Comparison of ENCODE assay signal across 20 cellular contexts in genomic region chr1:70364439-70364838, GRCh38.
"Had no signal": no experiment of that assay in that cellular context is flagged by ENCODE, and none has a peak within 500 bp of the region (broad histone marks: within the 10 kb centered on the region; RNA-seq: fewer than 3 reads in every experiment).

No MANE protein-coding gene starts in this region.

- H3K4me1 ChIP-seq: heart left ventricle, psoas muscle, right lobe of liver, tibial artery, upper lobe of right lung, vagina had no signal

- H3K9me3 ChIP-seq: heart left ventricle, psoas muscle, right lobe of liver, tibial artery, upper lobe of right lung, vagina had no signal

- H3K27me3 ChIP-seq: dorsolateral prefrontal cortex, heart left ventricle, right lobe of liver, tibial artery, upper lobe of right lung, vagina had no signal

- H3K9me3 Mint-ChIP-seq: naive B cell; nephron; stimulated activated memory B cell treated with anti-CD40 and anti-IgM and Interleukin-4, amounts not matched to agents 10 μg/mL and 1 μg/mL and 100 μg/mL, for 72 hours; stimulated activated naive CD8-positive, alpha-beta T cell treated with anti-CD3 and anti-CD28 coated beads, Interleukin-15, Interleukin-2, amounts not matched to agents 100 ng/mL and 50 ng/mL, for 24 hours had no signal

- H3K4me1 Mint-ChIP-seq: naive B cell; stimulated activated memory B cell treated with anti-CD40 and anti-IgM and Interleukin-4, amounts not matched to agents 10 μg/mL and 1 μg/mL and 100 μg/mL, for 72 hours had no signal

- H3K27ac ChIP-seq: dorsolateral prefrontal cortex, heart left ventricle, psoas muscle, right lobe of liver, tibial artery, upper lobe of right lung, vagina had no signal

- H3K36me3 ChIP-seq: right lobe of liver, upper lobe of right lung, vagina had no signal

- DNase-seq: dorsolateral prefrontal cortex; effector CD8-positive, alpha-beta T cell; heart left ventricle; hippocampal formation; left colon; left ventricle myocardium superior; mesenchymal stem cell; naive B cell; psoas muscle; retina; right lobe of liver; stimulated activated CD4-positive, alpha-beta T cell treated with anti-CD3 and anti-CD28 coated beads, Interleukin-4, amount 100 ng/mL, for 1 hour; tibial artery; upper lobe of right lung had no signal

- H3K27me3 Mint-ChIP-seq: naive B cell; stimulated activated memory B cell treated with anti-CD40 and anti-IgM and Interleukin-4, amounts not matched to agents 10 μg/mL and 1 μg/mL and 100 μg/mL, for 72 hours; stimulated activated naive CD8-positive, alpha-beta T cell treated with anti-CD3 and anti-CD28 coated beads, Interleukin-15, Interleukin-2, amounts not matched to agents 100 ng/mL and 50 ng/mL, for 24 hours had no signal

- ATAC-seq: esophagus mucosa; heart left ventricle; left colon; left ventricle myocardium superior; psoas muscle; right lobe of liver; stimulated activated memory B cell treated with anti-CD40 and anti-IgM and Interleukin-4, amounts not matched to agents 10 μg/mL and 1 μg/mL and 100 μg/mL, for 72 hours; upper lobe of right lung had no signal

- H3K27ac Mint-ChIP-seq: naive B cell; nephron; stimulated activated memory B cell treated with anti-CD40 and anti-IgM and Interleukin-4, amounts not matched to agents 10 μg/mL and 1 μg/mL and 100 μg/mL, for 72 hours; stimulated activated naive CD8-positive, alpha-beta T cell treated with anti-CD3 and anti-CD28 coated beads, Interleukin-15, Interleukin-2, amounts not matched to agents 100 ng/mL and 50 ng/mL, for 24 hours had no signal

- H3K4me3 ChIP-seq: dorsolateral prefrontal cortex, heart left ventricle, lung, psoas muscle, right lobe of liver, tibial artery, upper lobe of right lung, vagina had no signal

- H3K4me3 Mint-ChIP-seq: naive B cell; nephron; stimulated activated memory B cell treated with anti-CD40 and anti-IgM and Interleukin-4, amounts not matched to agents 10 μg/mL and 1 μg/mL and 100 μg/mL, for 72 hours; stimulated activated naive CD8-positive, alpha-beta T cell treated with anti-CD3 and anti-CD28 coated beads, Interleukin-15, Interleukin-2, amounts not matched to agents 100 ng/mL and 50 ng/mL, for 24 hours had no signal
